Comparison of ENCODE assay signal across 2 cellular contexts in the genomic region with DNA sequence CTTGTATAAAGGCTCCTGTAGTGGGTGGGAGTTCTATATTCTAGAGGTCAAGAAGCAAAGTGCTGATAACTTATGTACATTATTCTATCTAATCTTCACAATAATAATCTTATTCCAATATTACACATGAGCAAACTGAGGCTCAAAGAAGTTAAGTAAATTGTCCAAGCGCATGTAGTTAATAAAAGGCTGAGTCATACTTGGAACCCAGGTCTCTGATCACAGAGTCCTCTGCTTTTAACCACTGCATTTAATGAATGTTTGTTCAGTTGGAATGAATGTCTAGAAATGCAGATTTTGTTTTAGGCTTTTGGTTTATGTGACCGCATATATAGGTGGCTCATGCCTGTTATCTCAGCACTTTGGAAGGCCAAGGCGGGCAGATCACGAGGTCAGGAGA.
A peak's percentile ranks its signal among the peaks of the same experiment; 100 is the strongest.
TF ChIP-seq lines count a peak whose summit lies in the region.

No MANE protein-coding gene starts in this region.

TF ChIP-seq in IMR-90, 13 proteins besides CTCF, POLR2A, EP300 and RAD21 (continued from another document):
- no peak for TF ChIP-seq CHD1 (IDR thresholded peaks at IDR 0.05; ENCODE audit: low read depth, low read length)

TF ChIP-seq in K562, 482 proteins besides CTCF, POLR2A, EP300 and RAD21 (continued from another document):
- TF ChIP-seq, protein P1, sequence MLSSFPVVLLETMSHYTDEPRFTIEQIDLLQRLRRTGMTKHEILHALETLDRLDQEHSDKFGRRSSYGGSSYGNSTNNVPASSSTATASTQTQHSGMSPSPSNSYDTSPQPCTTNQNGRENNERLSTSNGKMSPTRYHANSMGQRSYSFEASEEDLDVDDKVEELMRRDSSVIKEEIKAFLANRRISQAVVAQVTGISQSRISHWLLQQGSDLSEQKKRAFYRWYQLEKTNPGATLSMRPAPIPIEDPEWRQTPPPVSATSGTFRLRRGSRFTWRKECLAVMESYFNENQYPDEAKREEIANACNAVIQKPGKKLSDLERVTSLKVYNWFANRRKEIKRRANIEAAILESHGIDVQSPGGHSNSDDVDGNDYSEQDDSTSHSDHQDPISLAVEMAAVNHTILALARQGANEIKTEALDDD (IDR thresholded peaks at IDR 0.05), result no peak
- TF ChIP-seq SIRT6 (IDR thresholded peaks at IDR 0.05; ENCODE audit: low read depth, low read length) (no peak), KDM1A (IDR thresholded peaks at IDR 0.05) (no peak), ZNF316 (IDR thresholded peaks at IDR 0.05) (0 out of 2 replicates have a peak, but pooled peaks have one; percentile 8), CHD4 (IDR thresholded peaks at IDR 0.05; ENCODE audit: insufficient read depth, insufficient replicate concordance, low read depth, low read length, poor library complexity, severe bottlenecking) (no peak), CREB1 (IDR thresholded peaks at IDR 0.05) (no peak), CREB1 (CRISPR knock-in tag; IDR thresholded peaks at IDR 0.05) (no peak), C11orf30 (IDR thresholded peaks at IDR 0.05; ENCODE audit: low read depth) (peak; percentile 33; the same call in 1 of the 2 replicates), FUS (optimal IDR thresholded peaks at IDR 0.05; ENCODE audit: low read depth, low read length) (no peak), PHTF2 (CRISPR knock-in tag; IDR thresholded peaks at IDR 0.05) (no peak), RFX5 (IDR thresholded peaks at IDR 0.05; ENCODE audit: low read depth, low read length) (no peak), ZKSCAN8 (CRISPR knock-in tag; IDR thresholded peaks at IDR 0.05) (no peak), ZNF408 (CRISPR knock-in tag; IDR thresholded peaks at IDR 0.05; ENCODE audit: low read depth) (no peak), MAFF (IDR thresholded peaks at IDR 0.05; ENCODE audit: low read length) (peak; percentile 48; the same call in 1 of the 2 replicates), SOX6 (IDR thresholded peaks at IDR 0.05) (no peak), ZNF589 (CRISPR knock-in tag; IDR thresholded peaks at IDR 0.05; ENCODE audit: low read depth) (no peak), ZNF780A (CRISPR knock-in tag; IDR thresholded peaks at IDR 0.05) (no peak), SREBF1 (IDR thresholded peaks at IDR 0.05; ENCODE audit: borderline replicate concordance, low read depth, low read length) (no peak), SMARCA4 (IDR thresholded peaks at IDR 0.05) (no peak), SETDB1 (IDR thresholded peaks at IDR 0.05; ENCODE audit: low read length) (no peak), TRIM24 (IDR thresholded peaks at IDR 0.05) (no peak), NFE2 (IDR thresholded peaks at IDR 0.05; ENCODE audit: low read depth) (peak; percentile 38), LEF1 (IDR thresholded peaks at IDR 0.05) (no peak), TAF9B (IDR thresholded peaks at IDR 0.05; ENCODE audit: partially characterized antibody) (no peak), RBM17 (IDR thresholded peaks at IDR 0.05; ENCODE audit: borderline replicate concordance, low read depth, low read length) (no peak), HDAC3 (IDR thresholded peaks at IDR 0.05; ENCODE audit: borderline replicate concordance, partially characterized antibody) (no peak), MCM5 (IDR thresholded peaks at IDR 0.05; ENCODE audit: low read depth) (no peak), MAFG (tag; conservative IDR thresholded peaks at IDR 0.05) (peak; percentile 51; the same call in 1 of the 2 replicates)
- TF ChIP-seq, protein P2, sequence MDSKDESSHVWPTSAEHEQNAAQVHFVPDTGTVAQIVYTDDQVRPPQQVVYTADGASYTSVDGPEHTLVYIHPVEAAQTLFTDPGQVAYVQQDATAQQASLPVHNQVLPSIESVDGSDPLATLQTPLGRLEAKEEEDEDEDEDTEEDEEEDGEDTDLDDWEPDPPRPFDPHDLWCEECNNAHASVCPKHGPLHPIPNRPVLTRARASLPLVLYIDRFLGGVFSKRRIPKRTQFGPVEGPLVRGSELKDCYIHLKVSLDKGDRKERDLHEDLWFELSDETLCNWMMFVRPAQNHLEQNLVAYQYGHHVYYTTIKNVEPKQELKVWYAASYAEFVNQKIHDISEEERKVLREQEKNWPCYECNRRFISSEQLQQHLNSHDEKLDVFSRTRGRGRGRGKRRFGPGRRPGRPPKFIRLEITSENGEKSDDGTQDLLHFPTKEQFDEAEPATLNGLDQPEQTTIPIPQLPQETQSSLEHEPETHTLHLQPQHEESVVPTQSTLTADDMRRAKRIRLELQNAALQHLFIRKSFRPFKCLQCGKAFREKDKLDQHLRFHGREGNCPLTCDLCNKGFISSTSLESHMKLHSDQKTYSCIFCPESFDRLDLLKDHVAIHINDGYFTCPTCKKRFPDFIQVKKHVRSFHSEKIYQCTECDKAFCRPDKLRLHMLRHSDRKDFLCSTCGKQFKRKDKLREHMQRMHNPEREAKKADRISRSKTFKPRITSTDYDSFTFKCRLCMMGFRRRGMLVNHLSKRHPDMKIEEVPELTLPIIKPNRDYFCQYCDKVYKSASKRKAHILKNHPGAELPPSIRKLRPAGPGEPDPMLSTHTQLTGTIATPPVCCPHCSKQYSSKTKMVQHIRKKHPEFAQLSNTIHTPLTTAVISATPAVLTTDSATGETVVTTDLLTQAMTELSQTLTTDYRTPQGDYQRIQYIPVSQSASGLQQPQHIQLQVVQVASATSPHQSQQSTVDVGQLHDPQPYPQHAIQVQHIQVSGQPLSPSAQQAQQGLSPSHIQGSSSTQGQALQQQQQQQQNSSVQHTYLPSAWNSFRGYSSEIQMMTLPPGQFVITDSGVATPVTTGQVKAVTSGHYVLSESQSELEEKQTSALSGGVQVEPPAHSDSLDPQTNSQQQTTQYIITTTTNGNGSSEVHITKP (IDR thresholded peaks at IDR 0.05; ENCODE audit: partially characterized antibody), result no peak
- TF ChIP-seq, protein P3, sequence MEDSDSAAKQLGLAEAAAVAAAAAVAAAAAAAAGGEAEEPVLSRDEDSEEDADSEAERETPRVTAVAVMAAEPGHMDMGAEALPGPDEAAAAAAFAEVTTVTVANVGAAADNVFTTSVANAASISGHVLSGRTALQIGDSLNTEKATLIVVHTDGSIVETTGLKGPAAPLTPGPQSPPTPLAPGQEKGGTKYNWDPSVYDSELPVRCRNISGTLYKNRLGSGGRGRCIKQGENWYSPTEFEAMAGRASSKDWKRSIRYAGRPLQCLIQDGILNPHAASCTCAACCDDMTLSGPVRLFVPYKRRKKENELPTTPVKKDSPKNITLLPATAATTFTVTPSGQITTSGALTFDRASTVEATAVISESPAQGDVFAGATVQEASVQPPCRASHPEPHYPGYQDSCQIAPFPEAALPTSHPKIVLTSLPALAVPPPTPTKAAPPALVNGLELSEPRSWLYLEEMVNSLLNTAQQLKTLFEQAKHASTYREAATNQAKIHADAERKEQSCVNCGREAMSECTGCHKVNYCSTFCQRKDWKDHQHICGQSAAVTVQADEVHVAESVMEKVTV (CRISPR knock-in tag; IDR thresholded peaks at IDR 0.05), result no peak
